Comparison of ENCODE assay signal across 18 cellular contexts in genomic region chr7:30428586-30429530, GRCh38. TPM values are rescaled to one million over a fixed set of nuclear protein-coding genes. Genes with fewer than 3 reads are reported as not detected.
A peak's percentile ranks its signal among the peaks of the same experiment; 100 is the strongest.
DNase-seq lines count a peak whose midpoint lies in the region; ATAC-seq and TF ChIP-seq lines count a peak whose summit lies in the region.
"Had no signal": no experiment of that assay in that cellular context is flagged by ENCODE, and none has a peak within 500 bp of the region (broad histone marks: within the 10 kb centered on the region; RNA-seq: fewer than 3 reads in every experiment).

No MANE protein-coding gene starts in this region.

- peak in 1 of 2 donors; percentile 24 for TF ChIP-seq POLR2A in thyroid gland (IDR thresholded peaks at IDR 0.05)

- H3K4me1 ChIP-seq in thyroid gland = peaks cover 43 to 54% of the 10 kb centered on the region in 2 donors

- peaks cover 3 to 19% of the 10 kb centered on the region in 2 donors for H3K36me3 ChIP-seq in thyroid gland
- H3K36me3 ChIP-seq: thoracic aorta had no signal

- intact Hi-C loops in thyroid gland (cut with DNase I) = no loop called here

- peaks cover 38% of the 10 kb centered on the region for H3K36me3 Mint-ChIP-seq in memory B cell

- H3K27me3 ChIP-seq in thyroid gland = no peaks in the 10 kb centered on the region

- H3K9me3 Mint-ChIP-seq in memory B cell = no peaks in the 10 kb centered on the region
- H3K9me3 Mint-ChIP-seq: neural crest cell had no signal

- no peaks in the 10 kb centered on the region for H3K9me3 ChIP-seq in thyroid gland
- H3K9me3 ChIP-seq: thoracic aorta had no signal

- in situ Hi-C loops in ACHN (cut with HindIII; ENCODE audit: low pct_ligation_motif_present, low pct_unique_long_range_greater_than_20kb, low sequenced_read_pairs) = no loop called here

- no peak overlapping the region for H3K4me3 ChIP-seq in thyroid gland (replicated peaks in 1 of 3)
- H3K4me3 ChIP-seq: thoracic aorta had no signal

- no peaks in the 10 kb centered on the region for H3K27me3 Mint-ChIP-seq in memory B cell
- H3K27me3 Mint-ChIP-seq: activated naive CD8-positive, alpha-beta T cell had no signal

- peak overlapping the region; percentile 57 for H3K27ac Mint-ChIP-seq in memory B cell
- H3K27ac Mint-ChIP-seq: activated naive CD8-positive, alpha-beta T cell had no signal

- no peak for TF ChIP-seq CTCF in thyroid gland (IDR thresholded peaks at IDR 0.05)

- WGBS in thyroid gland, 2 donors = 71 to 80% methylated on average over 9 of the region's 9 CpGs

- H3K4me1 Mint-ChIP-seq in memory B cell = peaks cover 26% of the 10 kb centered on the region

- peak overlapping the region in 2 of 3 donors; percentile 64 to 93 for H3K27ac ChIP-seq in thyroid gland
- H3K27ac ChIP-seq: epithelial cell of prostate, thoracic aorta had no signal

- DNase-seq in activated CD8-positive, alpha-beta memory T cell treated with anti-CD3 and anti-CD28 coated beads, Interleukin-2, amount 50 U/mL, for 48 hours = peak; percentile 12
- DNase-seq in activated CD8-positive, alpha-beta memory T cell treated with anti-CD3 and anti-CD28 coated beads for 24 hours = no peak
- DNase-seq in SKM-1 (lab: John Stamatoyannopoulos, UW; ENCODE audit: unreplicated experiment) (peak; percentile 82), memory B cell (ENCODE audit: low spot score in 2 of 2) (no peak), thyroid gland (peak in 1 of 2 donors; percentile 27), ACHN (no peak), activated T-cell treated with anti-CD3 and anti-CD28 coated beads for 4 hours (no peak)
- DNase-seq: central memory CD4-positive, alpha-beta T cell; DMS79; left cardiac atrium; NCI-H1417; NCI-H774; SHP77 had no signal

- no peak overlapping the region for H3K4me3 Mint-ChIP-seq in memory B cell
- H3K4me3 Mint-ChIP-seq: activated naive CD8-positive, alpha-beta T cell; neural crest cell had no signal

- ATAC-seq in memory B cell (ENCODE audit: low read depth) (no peak), GM18498 (IDR thresholded peaks at IDR 0.05; ENCODE audit: unreplicated experiment) (no peak)

RNA-seq across cellular contexts. Expression of gene NOD1, which starts 49.7 kb away (rescaled TPM):
- 10 to 100 TPM; 15.6 to 50.4 (median 26.7) TPM for total RNA-seq in thyroid gland

Comparison
In these comparisons a context has a peak if more than half of its experiments do, and no peak if none do; other contexts are left out.
1. DNase-seq: peak in activated CD8-positive, alpha-beta memory T cell treated with anti-CD3 and anti-CD28 coated beads, Interleukin-2, amount 50 U/mL, for 48 hours (single experiment) and SKM-1 (single experiment); none in activated CD8-positive, alpha-beta memory T cell treated with anti-CD3 and anti-CD28 coated beads for 24 hours (single experiment), memory B cell (0 of 2), ACHN (single experiment) and activated T-cell treated with anti-CD3 and anti-CD28 coated beads for 4 hours (single experiment).